1 cellular context compared by ENCODE assay signal in the genomic region with DNA sequence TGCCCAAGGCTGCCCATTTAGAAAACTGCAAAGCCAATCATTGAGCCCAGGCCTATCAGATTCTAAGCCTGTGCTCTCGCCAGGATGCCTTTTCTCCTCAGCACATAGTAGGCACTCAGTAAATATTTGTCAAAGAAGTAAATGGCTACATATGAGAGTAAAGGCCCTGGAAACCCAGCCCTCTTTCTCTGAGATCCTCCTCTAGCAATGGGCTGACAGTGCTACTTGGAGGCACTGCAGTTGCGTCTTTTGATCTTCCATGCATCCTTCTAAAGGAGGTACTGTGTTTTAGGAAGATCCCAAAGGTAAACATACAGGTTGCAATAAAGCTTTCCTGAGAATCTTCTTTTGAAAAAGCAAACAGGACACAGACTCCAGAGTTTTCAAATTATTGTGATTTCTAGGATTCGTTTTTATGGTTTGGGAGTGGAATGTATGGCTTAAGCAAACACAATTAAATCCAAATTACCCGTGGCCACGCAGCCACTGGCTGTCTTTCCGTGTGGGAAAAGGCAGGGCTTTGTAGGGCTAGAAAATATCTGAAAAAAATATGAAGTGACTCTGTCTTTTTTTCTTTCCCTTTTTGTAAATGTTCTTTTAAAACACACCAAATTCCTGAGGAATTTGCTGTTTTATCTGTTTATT.
TF ChIP-seq lines count a peak whose summit lies in the region.

No MANE protein-coding gene starts in this region.

TF ChIP-seq in HEK293T, 16 proteins besides CTCF, POLR2A, EP300 and RAD21 (continued from another document):
- TF ChIP-seq, protein P1, sequence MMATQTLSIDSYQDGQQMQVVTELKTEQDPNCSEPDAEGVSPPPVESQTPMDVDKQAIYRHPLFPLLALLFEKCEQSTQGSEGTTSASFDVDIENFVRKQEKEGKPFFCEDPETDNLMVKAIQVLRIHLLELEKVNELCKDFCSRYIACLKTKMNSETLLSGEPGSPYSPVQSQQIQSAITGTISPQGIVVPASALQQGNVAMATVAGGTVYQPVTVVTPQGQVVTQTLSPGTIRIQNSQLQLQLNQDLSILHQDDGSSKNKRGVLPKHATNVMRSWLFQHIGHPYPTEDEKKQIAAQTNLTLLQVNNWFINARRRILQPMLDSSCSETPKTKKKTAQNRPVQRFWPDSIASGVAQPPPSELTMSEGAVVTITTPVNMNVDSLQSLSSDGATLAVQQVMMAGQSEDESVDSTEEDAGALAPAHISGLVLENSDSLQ (IDR thresholded peaks at IDR 0.05), result no peak
TF ChIP-seq in HEK293T: peak in this region for 0.
